17 cellular contexts compared by ENCODE assay signal in the genomic region with DNA sequence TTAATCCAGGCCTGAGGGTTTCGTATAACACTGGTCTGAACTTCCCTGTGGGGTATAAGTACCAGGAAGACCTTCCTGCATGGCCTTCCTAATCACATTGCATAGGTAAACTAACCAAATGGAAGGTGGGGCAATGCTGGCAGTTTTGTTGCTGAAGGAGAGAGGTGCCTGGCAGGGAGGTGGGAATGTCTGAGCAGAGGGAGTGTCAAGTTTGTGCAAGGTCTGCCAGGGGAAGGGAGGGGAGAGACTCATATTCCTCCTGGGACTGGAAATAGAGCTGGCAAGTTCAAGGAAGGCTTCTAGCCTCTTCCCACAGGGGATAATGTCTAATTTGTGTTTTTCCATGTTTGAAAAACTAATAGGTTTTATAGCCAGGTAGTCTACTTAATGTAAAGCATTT.
DNase-seq lines count a peak whose midpoint lies in the region; ATAC-seq and TF ChIP-seq lines count a peak whose summit lies in the region.
"Had no signal": no experiment of that assay in that cellular context is flagged by ENCODE, and none has a peak within 500 bp of the region (broad histone marks: within the 10 kb centered on the region; RNA-seq: fewer than 3 reads in every experiment).

No MANE protein-coding gene starts in this region.

- H3K4me1 Mint-ChIP-seq in GM23338, result peaks cover 10% of the 10 kb centered on the region; the same call in 2 of the 3 replicates
- H3K4me1 Mint-ChIP-seq in CD4-positive, alpha-beta memory T cell, result no peaks in the 10 kb centered on the region

- 90 to 93% methylated on average over 1 of the region's 1 CpG for WGBS in GM23248 (ENCODE audit: low coverage in 1 of 2, low lambda C conversion rate in 2 of 2, missing lambda C conversion rate in 2 of 2), 2 experiments
- 38 to 64% (median 42%) methylated on average over 1 of the region's 1 CpG for WGBS in psoas muscle, 3 donors

- no peaks in the 10 kb centered on the region for H3K79me2 ChIP-seq in GM23248 (ENCODE audit: insufficient read depth)
- H3K79me2 ChIP-seq in GM23338 (replicated peaks; ENCODE audit: insufficient read depth), result no peaks in the 10 kb centered on the region

- DNase-seq in GM23248, result peak; percentile 3
- peak; percentile 85 for DNase-seq in NCI-H69 (lab: John Stamatoyannopoulos, UW)
- DNase-seq in left colon, result peak; percentile 41 to 66
- no peak for DNase-seq in psoas muscle
- DNase-seq in GM23338 (ENCODE audit: low spot score), result no peak
- no peak for DNase-seq in GM19238 (ENCODE audit: insufficient read length, low spot score)
- no peak for DNase-seq in CD4-positive, alpha-beta memory T cell
- DNase-seq: C1 segment of cervical spinal cord, DMS 273 treated with DMSO at 0.1 percent for 48 hours, GDM1, NCI-H1105, NCI-H1694 treated with DMSO at 0.1 percent for 48 hours, OCI-M1, SJCRH30 had no signal

- ATAC-seq in left colon, result peak; percentile 99
- peak; percentile 86 to 94 (median 88) for ATAC-seq in psoas muscle
- no peak; the same call in 2 of the 3 replicates for ATAC-seq in GM23338
- no peak for ATAC-seq in SK-N-SH treated with all-trans-retinoic acid at 6 μM for 48 hours
- ATAC-seq: GM12878, HepG2 had no signal

- H3K27ac ChIP-seq in GM23248 (no peak overlapping the region), psoas muscle (peak overlapping the region; percentile 69), GM23338 (ENCODE audit: low read depth) (no peak overlapping the region)
- H3K27ac ChIP-seq in CD4-positive, alpha-beta memory T cell (ENCODE audit: low read depth, low read length), result no peak overlapping the region
- H3K27ac ChIP-seq: SJCRH30 had no signal

- no peaks in the 10 kb centered on the region for H3K27me3 Mint-ChIP-seq in GM23338 (ENCODE audit: insufficient read depth, low read depth, poor library complexity)
- peaks cover 0 to 2% of the 10 kb centered on the region in 2 donors for H3K27me3 Mint-ChIP-seq in CD4-positive, alpha-beta memory T cell

- peaks cover 3% of the 10 kb centered on the region; the same call in 1 of the 2 replicates for H3K9me2 ChIP-seq in GM23248 (ENCODE audit: insufficient read depth)
- H3K9me2 ChIP-seq in GM23338 (ENCODE audit: insufficient read depth), result no peaks in the 10 kb centered on the region

- H3F3A ChIP-seq in GM23248 (ENCODE audit: insufficient read depth) (peaks cover 6% of the 10 kb centered on the region; the same call in 1 of the 2 replicates), GM23338 (replicated peaks; ENCODE audit: low read depth) (no peaks in the 10 kb centered on the region)

- intact Hi-C loops in left colon (cut with DNase I, micrococcal nuclease), result no loop called here
- intact Hi-C loops in psoas muscle (cut with DNase I), result no loop called here
- intact Hi-C loops in CD4-positive, alpha-beta memory T cell (cut with micrococcal nuclease), result no loop called here

- H3K36me3 Mint-ChIP-seq in GM23338 (ENCODE audit: low read depth), result no peaks in the 10 kb centered on the region
- no peaks in the 10 kb centered on the region for H3K36me3 Mint-ChIP-seq in CD4-positive, alpha-beta memory T cell

- H3K9ac ChIP-seq in GM23248, result no peak overlapping the region

- in situ Hi-C loops in GM23248 (cut with MboI), result no loop called here

- POLR2A ChIA-PET in CD4-positive, alpha-beta memory T cell (lab: Charles Lee; ENCODE audit: partially characterized antibody), result no interaction called here

- H3K4me3 ChIP-seq in GM23248, result no peak overlapping the region
- H3K4me3 ChIP-seq in psoas muscle, result peak overlapping the region; percentile 30
- no peak overlapping the region for H3K4me3 ChIP-seq in GM23338
- H3K4me3 ChIP-seq in CD4-positive, alpha-beta memory T cell (ENCODE audit: low read length in 2 of 2), result no peak overlapping the region
- H3K4me3 ChIP-seq: GM12878, SJCRH30 had no signal

- H3K4me2 ChIP-seq in GM23248 (ENCODE audit: unreplicated experiment) (peak overlapping the region; percentile 11), GM23338 (no peak overlapping the region)

- no peaks in the 10 kb centered on the region for H3K9me3 ChIP-seq in GM23248 (ENCODE audit: low read depth)
- H3K9me3 ChIP-seq in psoas muscle, result no peaks in the 10 kb centered on the region
- no peaks in the 10 kb centered on the region for H3K9me3 ChIP-seq in CD4-positive, alpha-beta memory T cell (ENCODE audit: control insufficient read depth in 1 of 2, low read length in 2 of 2)
- H3K9me3 ChIP-seq: SJCRH30 had no signal

- H3K27me3 ChIP-seq in GM23248 (replicated peaks; ENCODE audit: insufficient read depth) (no peaks in the 10 kb centered on the region), psoas muscle (ENCODE audit: insufficient read depth in 3 of 3, low read length in 2 of 3) (no peaks in the 10 kb centered on the region), GM23338 (ENCODE audit: insufficient read depth) (no peaks in the 10 kb centered on the region)
- no peaks in the 10 kb centered on the region for H3K27me3 ChIP-seq in CD4-positive, alpha-beta memory T cell (ENCODE audit: insufficient read depth, low read length)
- H3K27me3 ChIP-seq: SJCRH30 had no signal

- no peaks in the 10 kb centered on the region for H3K9me3 Mint-ChIP-seq in GM23338
- H3K9me3 Mint-ChIP-seq in CD4-positive, alpha-beta memory T cell, result no peaks in the 10 kb centered on the region

- H3K4me1 ChIP-seq in GM23248 (ENCODE audit: insufficient read depth) (peaks cover 30% of the 10 kb centered on the region), psoas muscle (peaks cover 45% of the 10 kb centered on the region), GM23338 (ENCODE audit: insufficient read depth) (no peaks in the 10 kb centered on the region)
- H3K4me1 ChIP-seq in CD4-positive, alpha-beta memory T cell (ENCODE audit: insufficient read depth, low read length), result no peaks in the 10 kb centered on the region
- H3K4me1 ChIP-seq: SJCRH30 had no signal

- H4K20me1 ChIP-seq in GM23248 (ENCODE audit: insufficient read depth), result no peaks in the 10 kb centered on the region
- no peaks in the 10 kb centered on the region for H4K20me1 ChIP-seq in GM23338 (replicated peaks; ENCODE audit: insufficient read depth)

- H3K36me3 ChIP-seq in GM23248 (ENCODE audit: low read depth) (no peaks in the 10 kb centered on the region), psoas muscle (ENCODE audit: insufficient read depth in 1 of 2, low read depth in 1 of 2) (no peaks in the 10 kb centered on the region), GM23338 (ENCODE audit: insufficient read depth) (no peaks in the 10 kb centered on the region)
- no peaks in the 10 kb centered on the region for H3K36me3 ChIP-seq in CD4-positive, alpha-beta memory T cell (ENCODE audit: insufficient read depth, low read length)
- H3K36me3 ChIP-seq: SJCRH30 had no signal

- no peak overlapping the region for H3K4me3 Mint-ChIP-seq in GM23338
- H3K4me3 Mint-ChIP-seq in CD4-positive, alpha-beta memory T cell, result no peak overlapping the region

- CTCF ChIA-PET in CD4-positive, alpha-beta memory T cell (lab: Charles Lee; ENCODE audit: partially characterized antibody), result interaction anchor here (1.0 kb wide), 1 partner anchor 522 kb away, joined by 3 read pairs; no protein-coding TSS in a partner anchor

- TF ChIP-seq CTCF in psoas muscle (IDR thresholded peaks at IDR 0.05), result no peak
- TF ChIP-seq CTCF in GM23338 (conservative IDR thresholded peaks at IDR 0.05; ENCODE audit: low read depth in 2 of 2), result no peak

- no peak overlapping the region for H3K27ac Mint-ChIP-seq in GM23338
- H3K27ac Mint-ChIP-seq in CD4-positive, alpha-beta memory T cell, result no peak overlapping the region

- H2AFZ ChIP-seq in GM23248 (no peak overlapping the region), GM23338 (no peak overlapping the region)

TF ChIP-seq in SK-N-SH treated with all-trans-retinoic acid at 6 μM for 48 hours, 23 proteins besides CTCF, POLR2A, EP300 and RAD21:
- no peak for TF ChIP-seq CSRNP3 (CRISPR knock-in tag; IDR thresholded peaks at IDR 0.05)
- no peak for TF ChIP-seq TOX (CRISPR knock-in tag; IDR thresholded peaks at IDR 0.05; ENCODE audit: borderline replicate concordance)
- TF ChIP-seq ZNF8 (CRISPR knock-in tag; IDR thresholded peaks at IDR 0.05), result no peak
- TF ChIP-seq ZNF70 (CRISPR knock-in tag; IDR thresholded peaks at IDR 0.05), result no peak
- no peak for TF ChIP-seq GLIS3 (CRISPR knock-in tag; IDR thresholded peaks at IDR 0.05)
- TF ChIP-seq PPARA (CRISPR knock-in tag; IDR thresholded peaks at IDR 0.05; ENCODE audit: borderline replicate concordance), result no peak

Comparison
In these comparisons a context has a peak if more than half of its experiments do, and no peak if none do; other contexts are left out.
1. DNase-seq: peak in GM23248 (single experiment), NCI-H69 (single experiment) and left colon (2 of 2); none in psoas muscle (0 of 2), GM23338 (single experiment), GM19238 (single experiment) and CD4-positive, alpha-beta memory T cell (0 of 5).
2. ATAC-seq: peak in left colon (single experiment) and psoas muscle (4 of 4); none in GM23338 (single experiment) and SK-N-SH treated with all-trans-retinoic acid at 6 μM for 48 hours (single experiment).